ENCODE assay signal across 8 cellular contexts in genomic region chr2:127701651-127702394, GRCh38. TPM values are rescaled to one million over a fixed set of nuclear protein-coding genes. Genes with fewer than 3 reads are reported as not detected.
DNase-seq lines count a peak whose midpoint lies in the region; ATAC-seq and TF ChIP-seq lines count a peak whose summit lies in the region.

No MANE protein-coding gene starts in this region.

- H3K9ac ChIP-seq in DND-41 (ENCODE audit: low read depth, low read length) (peak overlapping the region; percentile 94), neural cell (ENCODE audit: low read length) (peak overlapping the region; percentile 80)

- peak overlapping the region; percentile 65 to 91; a peak in 3 of 4 replicates for H3K4me3 ChIP-seq in DND-41 (ENCODE audit: low read depth in 1 of 2, low read length in 2 of 2)
- peak overlapping the region; percentile 82 for H3K4me3 ChIP-seq in fibroblast of the aortic adventitia (ENCODE audit: low read depth, low read length)
- peak overlapping the region; percentile 85 for H3K4me3 ChIP-seq in neural cell (ENCODE audit: low read length)
- peak overlapping the region; percentile 57 to 84 (median 76) for H3K4me3 ChIP-seq in stomach

- peaks cover 3% of the 10 kb centered on the region for H3K36me3 Mint-ChIP-seq in IgD-negative memory B cell
- H3K36me3 Mint-ChIP-seq in activated T-helper 2 cell treated with anti-CD3 and anti-CD28 coated beads, Interferon-gamma antibody, Interleukin-2, Interleukin-4, amounts not matched to agents 10 μg/mL and 5 μg/mL and 100 μg/mL, durations not matched to agents 14 hours and 24 hours and 36 hours (ENCODE audit: low read depth), result peaks cover 41% of the 10 kb centered on the region

- peaks cover 46% of the 10 kb centered on the region for H3K79me2 ChIP-seq in DND-41 (ENCODE audit: insufficient read depth, low read length)
- peaks cover 20% of the 10 kb centered on the region for H3K79me2 ChIP-seq in neural cell (replicated peaks; ENCODE audit: insufficient read depth, low read length)

- intact Hi-C loops in activated T-helper 2 cell treated with anti-CD3 and anti-CD28 coated beads, Interferon-gamma antibody, Interleukin-2, Interleukin-4, amounts not matched to agents 10 μg/mL and 5 μg/mL and 100 μg/mL, durations not matched to agents 14 hours and 24 hours and 36 hours (cut with micrococcal nuclease), result loop anchor here (1.0 to 10.0 kb wide), 7 partner anchors 40 to 393 kb away; partner anchors contain the start of genes IWS1, POLR2D, SAP130 and UGGT1
- intact Hi-C loops in stomach (cut with DNase I; ENCODE audit: low total_unique reads), result no loop called here

- DNase-seq in DND-41 (peak; percentile 83), RKO (ENCODE audit: low spot score) (peak; percentile 84), fibroblast of the aortic adventitia (ENCODE audit: low read depth) (peak; percentile 59), stomach (peak; percentile 77)
- peak; percentile 81 for DNase-seq in activated T-helper 2 cell treated with anti-CD3 and anti-CD28 coated beads, Interferon-gamma antibody, Interleukin-2, Interleukin-4, amounts not matched to agents 10 μg/mL and 5 μg/mL and 100 μg/mL, durations not matched to agents 14 hours and 24 hours and 36 hours (ENCODE audit: low spot score)

- H4K20me1 ChIP-seq in DND-41 (ENCODE audit: insufficient read depth, low read length), result peaks cover 5% of the 10 kb centered on the region; the same call in 1 of the 2 replicates
- H4K20me1 ChIP-seq in neural cell (ENCODE audit: insufficient read depth), result no peaks in the 10 kb centered on the region

- peaks cover 10% of the 10 kb centered on the region for H3F3A ChIP-seq in neural cell (ENCODE audit: insufficient read depth, low read length, poor library complexity, severe bottlenecking)

- no peaks in the 10 kb centered on the region for H3K9me2 ChIP-seq in neural cell (ENCODE audit: insufficient read depth, low read length)

- WGBS in stomach, 5 donors, result 0 to 1% (median 1%) methylated on average over 27 to 108 of the region's 108 CpGs

- H3K4me2 ChIP-seq in DND-41 (ENCODE audit: insufficient read depth, low read length) (peak overlapping the region; percentile 92), neural cell (ENCODE audit: low read length) (peak overlapping the region; percentile 82)

- H3K27me3 ChIP-seq in DND-41 (ENCODE audit: insufficient read depth, low read length, poor library complexity) (no peaks in the 10 kb centered on the region), neural cell (ENCODE audit: insufficient read depth, low read depth, low read length) (no peaks in the 10 kb centered on the region), stomach (no peaks in the 10 kb centered on the region)

- ATAC-seq in DND-41 (ENCODE audit: insufficient read depth, low read depth) (peak; percentile 77), GM21619 (IDR thresholded peaks at IDR 0.05; ENCODE audit: unreplicated experiment) (peak; percentile 40)

- H3K36me3 ChIP-seq in DND-41 (ENCODE audit: insufficient read depth, low read length) (peaks cover 29% of the 10 kb centered on the region), neural cell (ENCODE audit: insufficient read depth, low read length) (peaks cover 7% of the 10 kb centered on the region), stomach (peaks cover 5 to 16% (median 15%) of the 10 kb centered on the region in 4 donors)

- H3K4me1 ChIP-seq in DND-41 (ENCODE audit: insufficient read depth, low read length) (peaks cover 39% of the 10 kb centered on the region), stomach (peaks cover 30 to 45% (median 36%) of the 10 kb centered on the region in 4 donors)

- H3K4me1 Mint-ChIP-seq in IgD-negative memory B cell, result peaks cover 25 to 32% (median 29%) of the 10 kb centered on the region in 3 donors
- H3K4me1 Mint-ChIP-seq in activated T-helper 2 cell treated with anti-CD3 and anti-CD28 coated beads, Interferon-gamma antibody, Interleukin-2, Interleukin-4, amounts not matched to agents 10 μg/mL and 5 μg/mL and 100 μg/mL, durations not matched to agents 14 hours and 24 hours and 36 hours (ENCODE audit: low read depth), result peaks cover 31% of the 10 kb centered on the region

- peak overlapping the region; percentile 99 for H2AFZ ChIP-seq in DND-41 (ENCODE audit: low read depth, low read length)
- H2AFZ ChIP-seq in neural cell (ENCODE audit: low read depth, low read length), result no peak overlapping the region

- peak; percentile 55 for TF ChIP-seq CTCF in DND-41 (IDR thresholded peaks at IDR 0.05; ENCODE audit: borderline replicate concordance, extremely low read depth, low read length, poor library complexity, severe bottlenecking)
- TF ChIP-seq CTCF in fibroblast of the aortic adventitia (IDR thresholded peaks at IDR 0.05; ENCODE audit: insufficient read depth, low read length), result peak; percentile 32
- peak; percentile 58 for TF ChIP-seq CTCF in neural cell (IDR thresholded peaks at IDR 0.05; ENCODE audit: poor library complexity, severe bottlenecking)
- peak in 3 of 7 experiments; percentile 9 to 38 (median 14) for TF ChIP-seq CTCF in stomach (IDR thresholded peaks at IDR 0.05)

- peak overlapping the region; percentile 84 to 99 (median 95) for H3K27ac Mint-ChIP-seq in IgD-negative memory B cell
- peak overlapping the region; percentile 78 for H3K27ac Mint-ChIP-seq in activated T-helper 2 cell treated with anti-CD3 and anti-CD28 coated beads, Interferon-gamma antibody, Interleukin-2, Interleukin-4, amounts not matched to agents 10 μg/mL and 5 μg/mL and 100 μg/mL, durations not matched to agents 14 hours and 24 hours and 36 hours

- H3K9me3 ChIP-seq in DND-41 (ENCODE audit: insufficient read depth, low read length, severe bottlenecking), result no peaks in the 10 kb centered on the region
- H3K9me3 ChIP-seq in neural cell (ENCODE audit: low read length), result no peaks in the 10 kb centered on the region
- no peaks in the 10 kb centered on the region for H3K9me3 ChIP-seq in stomach

- no peak for TF ChIP-seq POLR2A in stomach (IDR thresholded peaks at IDR 0.05)

- no peaks in the 10 kb centered on the region for H3K9me3 Mint-ChIP-seq in IgD-negative memory B cell
- no peaks in the 10 kb centered on the region for H3K9me3 Mint-ChIP-seq in activated T-helper 2 cell treated with anti-CD3 and anti-CD28 coated beads, Interferon-gamma antibody, Interleukin-2, Interleukin-4, amounts not matched to agents 10 μg/mL and 5 μg/mL and 100 μg/mL, durations not matched to agents 14 hours and 24 hours and 36 hours

- no peaks in the 10 kb centered on the region for H3K27me3 Mint-ChIP-seq in IgD-negative memory B cell
- no peaks in the 10 kb centered on the region for H3K27me3 Mint-ChIP-seq in activated T-helper 2 cell treated with anti-CD3 and anti-CD28 coated beads, Interferon-gamma antibody, Interleukin-2, Interleukin-4, amounts not matched to agents 10 μg/mL and 5 μg/mL and 100 μg/mL, durations not matched to agents 14 hours and 24 hours and 36 hours (ENCODE audit: low read depth)

- peak; percentile 52 for TF ChIP-seq EP300 in neural cell (conservative IDR thresholded peaks at IDR 0.05; ENCODE audit: poor library complexity, severe bottlenecking)
- TF ChIP-seq EP300 in stomach (IDR thresholded peaks at IDR 0.05), result no peak

- peak; percentile 25 for TF ChIP-seq RAD21 in neural cell (conservative IDR thresholded peaks at IDR 0.05)

- H3K27ac ChIP-seq in DND-41 (ENCODE audit: low read length), result peak overlapping the region; percentile 99
- peak overlapping the region; percentile 85 for H3K27ac ChIP-seq in neural cell (ENCODE audit: low read length)
- H3K27ac ChIP-seq in stomach, result peak overlapping the region; percentile 90 to 99 (median 98)

- peak overlapping the region; percentile 93 to 98 (median 96) for H3K4me3 Mint-ChIP-seq in IgD-negative memory B cell
- peak overlapping the region; percentile 89 for H3K4me3 Mint-ChIP-seq in activated T-helper 2 cell treated with anti-CD3 and anti-CD28 coated beads, Interferon-gamma antibody, Interleukin-2, Interleukin-4, amounts not matched to agents 10 μg/mL and 5 μg/mL and 100 μg/mL, durations not matched to agents 14 hours and 24 hours and 36 hours (ENCODE audit: low read depth)

TF ChIP-seq in neural cell, 6 proteins besides CTCF, POLR2A, EP300 and RAD21 (continues in another document):
- TF ChIP-seq POLR2AphosphoS5 (IDR thresholded peaks at IDR 0.05), result peak; percentile 1
- peak; percentile 25 for TF ChIP-seq SMC3 (conservative IDR thresholded peaks at IDR 0.05; ENCODE audit: poor library complexity)

RNA-seq across cellular contexts. Expression of gene SFT2D3, which starts 0.5 kb away (rescaled TPM):
- polyA plus RNA-seq in IgD-negative memory B cell, result not detected
- 4.5 and 5.9 TPM in 2 replicates for total RNA-seq in activated T-helper 2 cell treated with anti-CD3 and anti-CD28 coated beads, Interferon-gamma antibody, Interleukin-2, Interleukin-4, amounts not matched to agents 10 μg/mL and 5 μg/mL and 100 μg/mL, durations not matched to agents 14 hours and 24 hours and 36 hours
- 3.5 and 7.0 TPM in 2 replicates for total RNA-seq in fibroblast of the aortic adventitia (ENCODE audit: low replicate concordance)
- polyA plus RNA-seq in neural cell, result 6.2 and 6.9 TPM in 2 replicates
- polyA minus RNA-seq in neural cell, result 16.3 and 18.0 TPM in 2 replicates
- 10 to 100 TPM in 1 of 5 donors, 1 to 10 TPM in 4; 2.3 to 35.6 (median 7.2) TPM for total RNA-seq in stomach
- polyA plus RNA-seq in stomach, result 1 to 10 TPM; 2.1 to 6.5 (median 3.1) TPM

RNA-seq across cellular contexts. Expression of gene LIMS2, which starts 26.5 kb away (rescaled TPM):
- polyA plus RNA-seq in IgD-negative memory B cell (35.1 TPM), neural cell (not detected in 2 replicates), stomach (10 to 100 TPM; 33.0 to 94.1 (median 66.6) TPM)
- total RNA-seq in activated T-helper 2 cell treated with anti-CD3 and anti-CD28 coated beads, Interferon-gamma antibody, Interleukin-2, Interleukin-4, amounts not matched to agents 10 μg/mL and 5 μg/mL and 100 μg/mL, durations not matched to agents 14 hours and 24 hours and 36 hours, result 8.2 and 8.8 TPM in 2 replicates
- total RNA-seq in fibroblast of the aortic adventitia (ENCODE audit: low replicate concordance) (7.8 and 11.3 TPM in 2 replicates), stomach (10 to 100 TPM; 30.3 to 90.4 (median 52.5) TPM)
- polyA minus RNA-seq in neural cell, result not detected in 2 replicates

RNA-seq across cellular contexts. Expression of gene GPR17, which starts 55.9 kb away (rescaled TPM):
- not detected for polyA plus RNA-seq in IgD-negative memory B cell
- not detected in 2 replicates for total RNA-seq in activated T-helper 2 cell treated with anti-CD3 and anti-CD28 coated beads, Interferon-gamma antibody, Interleukin-2, Interleukin-4, amounts not matched to agents 10 μg/mL and 5 μg/mL and 100 μg/mL, durations not matched to agents 14 hours and 24 hours and 36 hours
- total RNA-seq in fibroblast of the aortic adventitia (ENCODE audit: low replicate concordance), result not detected in 2 replicates
- not detected in 2 replicates for polyA plus RNA-seq in neural cell
- polyA minus RNA-seq in neural cell, result 0.46 TPM in 1 of 2 replicates, not detected in the other
- not detected for total RNA-seq in stomach
- under 1 TPM; 0.19 to 0.61 (median 0.25) TPM for polyA plus RNA-seq in stomach

Comparison
In these comparisons a context has a peak if more than half of its experiments do, and no peak if none do; other contexts are left out.
1. Peak in every context shown above with its lines: DNase-seq, ATAC-seq, H3K4me3 ChIP-seq and H3K27ac ChIP-seq.